2 cellular contexts compared by ENCODE assay signal in the genomic region with DNA sequence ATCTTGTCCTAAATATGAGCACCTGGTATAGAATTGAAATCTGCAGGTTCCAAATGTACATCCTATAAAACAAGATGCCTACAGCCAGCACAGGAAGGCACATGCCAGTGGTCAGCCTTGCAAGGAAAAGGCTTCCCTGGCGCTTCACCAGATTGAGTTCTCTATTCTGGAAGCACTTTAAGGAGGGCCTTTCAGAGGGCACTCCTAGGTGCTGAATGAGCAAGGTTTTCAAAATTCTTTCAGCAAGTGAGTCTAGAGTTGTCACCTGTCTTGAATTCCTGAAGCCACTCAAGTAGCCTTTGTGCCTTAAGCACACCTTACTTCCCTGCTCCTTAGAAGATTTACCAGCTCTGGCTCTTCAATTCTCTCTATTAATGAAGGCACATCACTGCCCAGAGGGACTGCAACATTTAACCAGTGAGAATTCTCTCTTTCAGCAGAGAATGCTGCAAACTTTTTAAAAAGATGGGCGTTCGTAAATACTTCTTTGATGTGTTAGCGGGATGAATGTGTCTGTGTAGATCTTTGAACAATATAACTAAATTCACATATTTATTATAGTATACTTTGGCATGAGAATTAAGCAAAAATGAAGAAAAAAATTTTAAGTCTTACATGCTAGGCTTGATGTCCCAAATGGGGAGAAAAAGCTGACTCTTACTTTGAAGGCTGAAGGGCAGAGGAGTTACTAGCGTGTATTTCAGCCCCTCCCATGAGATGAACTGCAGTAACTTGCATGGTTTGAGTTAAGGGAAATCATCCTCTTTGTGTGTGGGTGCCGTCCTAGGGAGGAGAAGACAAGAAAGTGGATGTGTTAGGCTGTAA.
TF ChIP-seq lines count a peak whose summit lies in the region.

No MANE protein-coding gene starts in this region.

TF ChIP-seq in H1, 55 proteins besides CTCF, POLR2A, EP300 and RAD21:
- no peak for TF ChIP-seq MAFK (IDR thresholded peaks at IDR 0.05; ENCODE audit: low read depth, low read length)
- TF ChIP-seq, protein P1, sequence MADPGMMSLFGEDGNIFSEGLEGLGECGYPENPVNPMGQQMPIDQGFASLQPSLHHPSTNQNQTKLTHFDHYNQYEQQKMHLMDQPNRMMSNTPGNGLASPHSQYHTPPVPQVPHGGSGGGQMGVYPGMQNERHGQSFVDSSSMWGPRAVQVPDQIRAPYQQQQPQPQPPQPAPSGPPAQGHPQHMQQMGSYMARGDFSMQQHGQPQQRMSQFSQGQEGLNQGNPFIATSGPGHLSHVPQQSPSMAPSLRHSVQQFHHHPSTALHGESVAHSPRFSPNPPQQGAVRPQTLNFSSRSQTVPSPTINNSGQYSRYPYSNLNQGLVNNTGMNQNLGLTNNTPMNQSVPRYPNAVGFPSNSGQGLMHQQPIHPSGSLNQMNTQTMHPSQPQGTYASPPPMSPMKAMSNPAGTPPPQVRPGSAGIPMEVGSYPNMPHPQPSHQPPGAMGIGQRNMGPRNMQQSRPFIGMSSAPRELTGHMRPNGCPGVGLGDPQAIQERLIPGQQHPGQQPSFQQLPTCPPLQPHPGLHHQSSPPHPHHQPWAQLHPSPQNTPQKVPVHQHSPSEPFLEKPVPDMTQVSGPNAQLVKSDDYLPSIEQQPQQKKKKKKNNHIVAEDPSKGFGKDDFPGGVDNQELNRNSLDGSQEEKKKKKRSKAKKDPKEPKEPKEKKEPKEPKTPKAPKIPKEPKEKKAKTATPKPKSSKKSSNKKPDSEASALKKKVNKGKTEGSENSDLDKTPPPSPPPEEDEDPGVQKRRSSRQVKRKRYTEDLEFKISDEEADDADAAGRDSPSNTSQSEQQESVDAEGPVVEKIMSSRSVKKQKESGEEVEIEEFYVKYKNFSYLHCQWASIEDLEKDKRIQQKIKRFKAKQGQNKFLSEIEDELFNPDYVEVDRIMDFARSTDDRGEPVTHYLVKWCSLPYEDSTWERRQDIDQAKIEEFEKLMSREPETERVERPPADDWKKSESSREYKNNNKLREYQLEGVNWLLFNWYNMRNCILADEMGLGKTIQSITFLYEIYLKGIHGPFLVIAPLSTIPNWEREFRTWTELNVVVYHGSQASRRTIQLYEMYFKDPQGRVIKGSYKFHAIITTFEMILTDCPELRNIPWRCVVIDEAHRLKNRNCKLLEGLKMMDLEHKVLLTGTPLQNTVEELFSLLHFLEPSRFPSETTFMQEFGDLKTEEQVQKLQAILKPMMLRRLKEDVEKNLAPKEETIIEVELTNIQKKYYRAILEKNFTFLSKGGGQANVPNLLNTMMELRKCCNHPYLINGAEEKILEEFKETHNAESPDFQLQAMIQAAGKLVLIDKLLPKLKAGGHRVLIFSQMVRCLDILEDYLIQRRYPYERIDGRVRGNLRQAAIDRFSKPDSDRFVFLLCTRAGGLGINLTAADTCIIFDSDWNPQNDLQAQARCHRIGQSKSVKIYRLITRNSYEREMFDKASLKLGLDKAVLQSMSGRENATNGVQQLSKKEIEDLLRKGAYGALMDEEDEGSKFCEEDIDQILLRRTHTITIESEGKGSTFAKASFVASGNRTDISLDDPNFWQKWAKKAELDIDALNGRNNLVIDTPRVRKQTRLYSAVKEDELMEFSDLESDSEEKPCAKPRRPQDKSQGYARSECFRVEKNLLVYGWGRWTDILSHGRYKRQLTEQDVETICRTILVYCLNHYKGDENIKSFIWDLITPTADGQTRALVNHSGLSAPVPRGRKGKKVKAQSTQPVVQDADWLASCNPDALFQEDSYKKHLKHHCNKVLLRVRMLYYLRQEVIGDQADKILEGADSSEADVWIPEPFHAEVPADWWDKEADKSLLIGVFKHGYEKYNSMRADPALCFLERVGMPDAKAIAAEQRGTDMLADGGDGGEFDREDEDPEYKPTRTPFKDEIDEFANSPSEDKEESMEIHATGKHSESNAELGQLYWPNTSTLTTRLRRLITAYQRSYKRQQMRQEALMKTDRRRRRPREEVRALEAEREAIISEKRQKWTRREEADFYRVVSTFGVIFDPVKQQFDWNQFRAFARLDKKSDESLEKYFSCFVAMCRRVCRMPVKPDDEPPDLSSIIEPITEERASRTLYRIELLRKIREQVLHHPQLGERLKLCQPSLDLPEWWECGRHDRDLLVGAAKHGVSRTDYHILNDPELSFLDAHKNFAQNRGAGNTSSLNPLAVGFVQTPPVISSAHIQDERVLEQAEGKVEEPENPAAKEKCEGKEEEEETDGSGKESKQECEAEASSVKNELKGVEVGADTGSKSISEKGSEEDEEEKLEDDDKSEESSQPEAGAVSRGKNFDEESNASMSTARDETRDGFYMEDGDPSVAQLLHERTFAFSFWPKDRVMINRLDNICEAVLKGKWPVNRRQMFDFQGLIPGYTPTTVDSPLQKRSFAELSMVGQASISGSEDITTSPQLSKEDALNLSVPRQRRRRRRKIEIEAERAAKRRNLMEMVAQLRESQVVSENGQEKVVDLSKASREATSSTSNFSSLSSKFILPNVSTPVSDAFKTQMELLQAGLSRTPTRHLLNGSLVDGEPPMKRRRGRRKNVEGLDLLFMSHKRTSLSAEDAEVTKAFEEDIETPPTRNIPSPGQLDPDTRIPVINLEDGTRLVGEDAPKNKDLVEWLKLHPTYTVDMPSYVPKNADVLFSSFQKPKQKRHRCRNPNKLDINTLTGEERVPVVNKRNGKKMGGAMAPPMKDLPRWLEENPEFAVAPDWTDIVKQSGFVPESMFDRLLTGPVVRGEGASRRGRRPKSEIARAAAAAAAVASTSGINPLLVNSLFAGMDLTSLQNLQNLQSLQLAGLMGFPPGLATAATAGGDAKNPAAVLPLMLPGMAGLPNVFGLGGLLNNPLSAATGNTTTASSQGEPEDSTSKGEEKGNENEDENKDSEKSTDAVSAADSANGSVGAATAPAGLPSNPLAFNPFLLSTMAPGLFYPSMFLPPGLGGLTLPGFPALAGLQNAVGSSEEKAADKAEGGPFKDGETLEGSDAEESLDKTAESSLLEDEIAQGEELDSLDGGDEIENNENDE (IDR thresholded peaks at IDR 0.05; ENCODE audit: insufficient replicate concordance, low read length): no peak
- TF ChIP-seq TCF12 (IDR thresholded peaks at IDR 0.05; ENCODE audit: low read depth, low read length): no peak
- no peak for TF ChIP-seq POLR2AphosphoS5 (IDR thresholded peaks at IDR 0.05; ENCODE audit: low read depth, low read length)
- TF ChIP-seq RXRA (IDR thresholded peaks at IDR 0.05; ENCODE audit: insufficient read depth, low read depth, low read length): no peak
- TF ChIP-seq NANOG (IDR thresholded peaks at IDR 0.05; ENCODE audit: insufficient read depth, low read depth, low read length, poor library complexity, severe bottlenecking): no peak
- no peak for TF ChIP-seq PHF8 (conservative IDR thresholded peaks at IDR 0.05; ENCODE audit: low read depth, low read length)
- no peak for TF ChIP-seq SRF (IDR thresholded peaks at IDR 0.05; ENCODE audit: low read depth, low read length)

TF ChIP-seq in neural cell, 6 proteins besides CTCF, POLR2A, EP300 and RAD21:
- no peak for TF ChIP-seq SMC3 (conservative IDR thresholded peaks at IDR 0.05; ENCODE audit: poor library complexity)
- no peak for TF ChIP-seq POLR2AphosphoS5 (IDR thresholded peaks at IDR 0.05)
- no peak for TF ChIP-seq TAF1 (IDR thresholded peaks at IDR 0.05; ENCODE audit: low read depth)
- no peak for TF ChIP-seq MXI1 (conservative IDR thresholded peaks at IDR 0.05; ENCODE audit: poor library complexity, severe bottlenecking)
- TF ChIP-seq, protein P2, sequence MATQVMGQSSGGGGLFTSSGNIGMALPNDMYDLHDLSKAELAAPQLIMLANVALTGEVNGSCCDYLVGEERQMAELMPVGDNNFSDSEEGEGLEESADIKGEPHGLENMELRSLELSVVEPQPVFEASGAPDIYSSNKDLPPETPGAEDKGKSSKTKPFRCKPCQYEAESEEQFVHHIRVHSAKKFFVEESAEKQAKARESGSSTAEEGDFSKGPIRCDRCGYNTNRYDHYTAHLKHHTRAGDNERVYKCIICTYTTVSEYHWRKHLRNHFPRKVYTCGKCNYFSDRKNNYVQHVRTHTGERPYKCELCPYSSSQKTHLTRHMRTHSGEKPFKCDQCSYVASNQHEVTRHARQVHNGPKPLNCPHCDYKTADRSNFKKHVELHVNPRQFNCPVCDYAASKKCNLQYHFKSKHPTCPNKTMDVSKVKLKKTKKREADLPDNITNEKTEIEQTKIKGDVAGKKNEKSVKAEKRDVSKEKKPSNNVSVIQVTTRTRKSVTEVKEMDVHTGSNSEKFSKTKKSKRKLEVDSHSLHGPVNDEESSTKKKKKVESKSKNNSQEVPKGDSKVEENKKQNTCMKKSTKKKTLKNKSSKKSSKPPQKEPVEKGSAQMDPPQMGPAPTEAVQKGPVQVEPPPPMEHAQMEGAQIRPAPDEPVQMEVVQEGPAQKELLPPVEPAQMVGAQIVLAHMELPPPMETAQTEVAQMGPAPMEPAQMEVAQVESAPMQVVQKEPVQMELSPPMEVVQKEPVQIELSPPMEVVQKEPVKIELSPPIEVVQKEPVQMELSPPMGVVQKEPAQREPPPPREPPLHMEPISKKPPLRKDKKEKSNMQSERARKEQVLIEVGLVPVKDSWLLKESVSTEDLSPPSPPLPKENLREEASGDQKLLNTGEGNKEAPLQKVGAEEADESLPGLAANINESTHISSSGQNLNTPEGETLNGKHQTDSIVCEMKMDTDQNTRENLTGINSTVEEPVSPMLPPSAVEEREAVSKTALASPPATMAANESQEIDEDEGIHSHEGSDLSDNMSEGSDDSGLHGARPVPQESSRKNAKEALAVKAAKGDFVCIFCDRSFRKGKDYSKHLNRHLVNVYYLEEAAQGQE (IDR thresholded peaks at IDR 0.05; ENCODE audit: borderline replicate concordance): no peak
- TF ChIP-seq EZH2 (IDR thresholded peaks at IDR 0.05; ENCODE audit: borderline replicate concordance, insufficient read depth, low read length, poor library complexity, severe bottlenecking): no peak
TF ChIP-seq in neural cell: peak in this region for 0.
